9 cellular contexts compared by ENCODE assay signal in genomic region chr7:4742852-4743251, GRCh38. TPM values are rescaled to one million over a fixed set of nuclear protein-coding genes. Genes with fewer than 3 reads are reported as not detected.
DNase-seq lines count a peak whose midpoint lies in the region; ATAC-seq lines count a peak whose summit lies in the region.
"Had no signal": no experiment of that assay in that cellular context is flagged by ENCODE, and none has a peak within 500 bp of the region (broad histone marks: within the 10 kb centered on the region; RNA-seq: fewer than 3 reads in every experiment).

No MANE protein-coding gene starts in this region.

- H3K27me3 Mint-ChIP-seq in activated CD4-positive, alpha-beta T cell treated with anti-CD3 and anti-CD28 coated beads, Interleukin-2, amount 10 ng/mL, durations not matched to agents 24 days and 14 days, result no peaks in the 10 kb centered on the region
- H3K27me3 Mint-ChIP-seq in activated T-helper 2 cell treated with anti-CD3 and anti-CD28 coated beads, Interferon-gamma antibody, Interleukin-2, Interleukin-4, amounts not matched to agents 10 μg/mL and 5 μg/mL and 100 μg/mL, durations not matched to agents 14 hours and 24 hours and 36 hours (ENCODE audit: low read depth), result no peaks in the 10 kb centered on the region

- intact Hi-C loops in activated CD4-positive, alpha-beta T cell treated with anti-CD3 and anti-CD28 coated beads, Interleukin-2, amount 10 ng/mL, durations not matched to agents 24 days and 14 days (cut with micrococcal nuclease), result no loop called here
- intact Hi-C loops in activated T-helper 2 cell treated with anti-CD3 and anti-CD28 coated beads, Interferon-gamma antibody, Interleukin-2, Interleukin-4, amounts not matched to agents 10 μg/mL and 5 μg/mL and 100 μg/mL, durations not matched to agents 14 hours and 24 hours and 36 hours (cut with micrococcal nuclease), result no loop called here

- no peaks in the 10 kb centered on the region for H3K27me3 ChIP-seq in layer of hippocampus (ENCODE audit: control insufficient read depth, insufficient read depth, low read length)

- peaks cover 70% of the 10 kb centered on the region for H3K4me1 Mint-ChIP-seq in activated CD4-positive, alpha-beta T cell treated with anti-CD3 and anti-CD28 coated beads, Interleukin-2, amount 10 ng/mL, durations not matched to agents 24 days and 14 days
- peaks cover 52% of the 10 kb centered on the region for H3K4me1 Mint-ChIP-seq in activated T-helper 2 cell treated with anti-CD3 and anti-CD28 coated beads, Interferon-gamma antibody, Interleukin-2, Interleukin-4, amounts not matched to agents 10 μg/mL and 5 μg/mL and 100 μg/mL, durations not matched to agents 14 hours and 24 hours and 36 hours (ENCODE audit: low read depth)

- no peak for ATAC-seq in GM21529 (IDR thresholded peaks at IDR 0.05; ENCODE audit: unreplicated experiment)
- ATAC-seq in GM18519 (IDR thresholded peaks at IDR 0.05; ENCODE audit: low FRiP score, unreplicated experiment), result no peak

- no peaks in the 10 kb centered on the region for H3K9me3 Mint-ChIP-seq in activated CD4-positive, alpha-beta T cell treated with anti-CD3 and anti-CD28 coated beads, Interleukin-2, amount 10 ng/mL, durations not matched to agents 24 days and 14 days
- no peaks in the 10 kb centered on the region for H3K9me3 Mint-ChIP-seq in activated T-helper 2 cell treated with anti-CD3 and anti-CD28 coated beads, Interferon-gamma antibody, Interleukin-2, Interleukin-4, amounts not matched to agents 10 μg/mL and 5 μg/mL and 100 μg/mL, durations not matched to agents 14 hours and 24 hours and 36 hours

- no peak for DNase-seq in activated CD4-positive, alpha-beta T cell treated with anti-CD3 and anti-CD28 coated beads, Interleukin-2, amount 10 ng/mL, durations not matched to agents 24 days and 14 days
- no peak for DNase-seq in activated CD4-positive, alpha-beta T cell treated with anti-CD3 and anti-CD28 coated beads for 48 hours
- DNase-seq in activated T-helper 2 cell treated with anti-CD3 and anti-CD28 coated beads, Interferon-gamma antibody, Interleukin-2, Interleukin-4, amounts not matched to agents 10 μg/mL and 5 μg/mL and 100 μg/mL, durations not matched to agents 14 hours and 24 hours and 36 hours (ENCODE audit: low spot score), result no peak
- DNase-seq in superior temporal gyrus (ENCODE audit: extremely low spot score), result no peak
- DNase-seq: activated T-cell treated with anti-CD3 and anti-CD28 coated beads, Interleukin-2, amount 50 U/mL, for 1 hour had no signal

- H3K4me3 Mint-ChIP-seq in activated CD4-positive, alpha-beta T cell treated with anti-CD3 and anti-CD28 coated beads, Interleukin-2, amount 10 ng/mL, durations not matched to agents 24 days and 14 days, result no peak overlapping the region
- H3K4me3 Mint-ChIP-seq in activated T-helper 2 cell treated with anti-CD3 and anti-CD28 coated beads, Interferon-gamma antibody, Interleukin-2, Interleukin-4, amounts not matched to agents 10 μg/mL and 5 μg/mL and 100 μg/mL, durations not matched to agents 14 hours and 24 hours and 36 hours (ENCODE audit: low read depth), result no peak overlapping the region

- H3K36me3 Mint-ChIP-seq in activated CD4-positive, alpha-beta T cell treated with anti-CD3 and anti-CD28 coated beads, Interleukin-2, amount 10 ng/mL, durations not matched to agents 24 days and 14 days (ENCODE audit: low read depth), result peaks cover 32% of the 10 kb centered on the region
- H3K36me3 Mint-ChIP-seq in activated T-helper 2 cell treated with anti-CD3 and anti-CD28 coated beads, Interferon-gamma antibody, Interleukin-2, Interleukin-4, amounts not matched to agents 10 μg/mL and 5 μg/mL and 100 μg/mL, durations not matched to agents 14 hours and 24 hours and 36 hours (ENCODE audit: low read depth), result peaks cover 44% of the 10 kb centered on the region

- H3K27ac ChIP-seq in layer of hippocampus (ENCODE audit: low read depth, low read length) (peak overlapping the region; percentile 58), temporal lobe (ENCODE audit: low read depth, low read length) (peak overlapping the region; percentile 96)

- H3K27ac Mint-ChIP-seq in activated CD4-positive, alpha-beta T cell treated with anti-CD3 and anti-CD28 coated beads, Interleukin-2, amount 10 ng/mL, durations not matched to agents 24 days and 14 days, result peak overlapping the region; percentile 94
- peak overlapping the region; percentile 50 for H3K27ac Mint-ChIP-seq in activated T-helper 2 cell treated with anti-CD3 and anti-CD28 coated beads, Interferon-gamma antibody, Interleukin-2, Interleukin-4, amounts not matched to agents 10 μg/mL and 5 μg/mL and 100 μg/mL, durations not matched to agents 14 hours and 24 hours and 36 hours

RNA-seq across cellular contexts. Expression of gene AP5Z1, which starts 32.6 kb away (rescaled TPM):
- total RNA-seq in activated CD4-positive, alpha-beta T cell treated with anti-CD3 and anti-CD28 coated beads, Interleukin-2, amount 10 ng/mL, durations not matched to agents 24 days and 14 days, result 42.2 and 44.4 TPM in 2 replicates
- total RNA-seq in activated T-helper 2 cell treated with anti-CD3 and anti-CD28 coated beads, Interferon-gamma antibody, Interleukin-2, Interleukin-4, amounts not matched to agents 10 μg/mL and 5 μg/mL and 100 μg/mL, durations not matched to agents 14 hours and 24 hours and 36 hours, result 41.5 and 45.9 TPM in 2 replicates
- 9.3 TPM for total RNA-seq in temporal lobe
